Comparison of ENCODE assay signal across 8 cellular contexts in genomic region chr2:42361728-42362298, GRCh38. TPM values are rescaled to one million over a fixed set of nuclear protein-coding genes. Genes with fewer than 3 reads are reported as not detected.
DNase-seq lines count a peak whose midpoint lies in the region; ATAC-seq and TF ChIP-seq lines count a peak whose summit lies in the region.

No MANE protein-coding gene starts in this region.

- no peak for DNase-seq in Jurkat, Clone E6-1 (ENCODE audit: low read depth, low spot score)
- DNase-seq in colonic mucosa = no peak
- no peak for DNase-seq in natural killer cell
- no peak for DNase-seq in activated effector memory CD4-positive, alpha-beta T cell treated with anti-CD3 and anti-CD28 coated beads, Interleukin-2, amount 50 U/mL, for 16 hours

- H3K27ac ChIP-seq in C4-2B = peak overlapping the region; percentile 97
- peak overlapping the region; percentile 94 for H3K27ac ChIP-seq in colonic mucosa

- H3K4me1 ChIP-seq in colonic mucosa = peaks cover 13% of the 10 kb centered on the region

- peak overlapping the region; percentile 92 to 94 for H3K27ac Mint-ChIP-seq in natural killer cell

- no peaks in the 10 kb centered on the region for H3K9me3 ChIP-seq in colonic mucosa

- H3K27me3 ChIP-seq in colonic mucosa = no peaks in the 10 kb centered on the region

- no peaks in the 10 kb centered on the region for H3K9me3 Mint-ChIP-seq in natural killer cell

- intact Hi-C loops in colonic mucosa (cut with DNase I) (loop anchor here (10.0 kb wide), 1 partner anchor 267 kb away; no protein-coding TSS in a partner anchor), natural killer cell (cut with micrococcal nuclease) (loop anchor here (1.0 to 5.0 kb wide), 4 partner anchors 193 to 1235 kb away; partner anchors contain the start of genes EML4 and THADA)

- peak; percentile 27 for TF ChIP-seq CTCF in C4-2B (conservative IDR thresholded peaks at IDR 0.05)
- no peak for TF ChIP-seq CTCF in colonic mucosa (IDR thresholded peaks at IDR 0.05)
- TF ChIP-seq CTCF in natural killer cell (IDR thresholded peaks at IDR 0.05) = no peak

- no peaks in the 10 kb centered on the region for H3K27me3 Mint-ChIP-seq in natural killer cell (ENCODE audit: low read depth in 2 of 2)

- H3K4me3 Mint-ChIP-seq in natural killer cell = peak overlapping the region; percentile 91

- no peaks in the 10 kb centered on the region for H3K36me3 ChIP-seq in colonic mucosa

- ATAC-seq in natural killer cell = no peak
- ATAC-seq in GM19035 (IDR thresholded peaks at IDR 0.05; ENCODE audit: unreplicated experiment) = no peak
- no peak for ATAC-seq in HG03432 (IDR thresholded peaks at IDR 0.05; ENCODE audit: unreplicated experiment)
- no peak for ATAC-seq in GM21737 (IDR thresholded peaks at IDR 0.05; ENCODE audit: unreplicated experiment)

- H3K36me3 Mint-ChIP-seq in natural killer cell = no peaks in the 10 kb centered on the region

- peak overlapping the region; percentile 49 for H3K4me3 ChIP-seq in Jurkat, Clone E6-1 (ENCODE audit: low read length)
- H3K4me3 ChIP-seq in colonic mucosa = peak overlapping the region; percentile 21

- H3K9ac ChIP-seq in colonic mucosa (ENCODE audit: low read depth in 2 of 2, low read length in 2 of 2) = peak overlapping the region in 1 of 2 donors; percentile 97

- H3K4me1 Mint-ChIP-seq in natural killer cell = peaks cover 49 to 53% of the 10 kb centered on the region in 2 donors

RNA-seq across cellular contexts. Expression of gene COX7A2L, which starts 0.8 kb away (rescaled TPM):
- 65.5 TPM for polyA plus RNA-seq in Jurkat, Clone E6-1 (2012; ENCODE audit: insufficient read depth, insufficient read length)
- total RNA-seq in colonic mucosa = 100 to 1,000 TPM; 128 to 131 TPM
- 10 to 100 TPM; 45.8 to 59.1 (median 58.1) TPM for total RNA-seq in natural killer cell
